In the genomic region with DNA sequence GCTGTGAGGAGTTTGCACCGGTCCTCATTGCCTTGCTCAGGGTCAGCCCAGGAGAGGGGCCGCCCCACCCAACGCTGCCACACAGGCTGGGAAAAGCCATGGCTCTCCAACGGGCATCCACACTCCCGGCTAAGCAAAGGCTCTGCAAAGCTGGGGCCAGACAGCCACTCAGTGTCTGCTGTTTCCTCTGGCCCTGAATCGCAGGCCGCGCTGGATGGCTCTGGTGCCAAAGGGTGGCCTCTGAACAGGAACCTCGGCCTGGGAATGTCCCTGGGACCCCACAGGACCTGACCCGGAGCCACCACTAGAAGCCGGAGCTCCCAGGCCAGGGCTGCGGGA, we compare ENCODE assay signal across 8 cellular contexts. TPM values are rescaled to one million over a fixed set of nuclear protein-coding genes. Genes with fewer than 3 reads are reported as not detected.
DNase-seq lines count a peak whose midpoint lies in the region; ATAC-seq, FAIRE-seq and TF ChIP-seq lines count a peak whose summit lies in the region.
"Had no signal": no experiment of that assay in that cellular context is flagged by ENCODE, and none has a peak within 500 bp of the region (broad histone marks: within the 10 kb centered on the region; RNA-seq: fewer than 3 reads in every experiment).

No MANE protein-coding gene starts in this region.

- TF ChIP-seq CTCF in PC-3 (conservative IDR thresholded peaks at IDR 0.05; ENCODE audit: low read depth, low read length) (no peak), transverse colon (IDR thresholded peaks at IDR 0.05) (no peak)

- no peaks in the 10 kb centered on the region for H3F3A ChIP-seq in PC-3 (ENCODE audit: low read length, unreplicated experiment)

- FAIRE-seq in GM12891 (lab: Jason Lieb, UNC) = no peak

- H3K9ac ChIP-seq in PC-3 (ENCODE audit: low read length) = 0 out of 2 replicates have a peak overlapping the region, but pooled peaks have one; percentile 33

- 41 to 54% methylated on average over 12 of the region's 12 CpGs for WGBS in esophagus, 2 donors
- WGBS in transverse colon (ENCODE audit: low coverage in 1 of 2), 2 donors = 42% methylated on average over 9 of the region's 12 CpGs; no CpG with 5 or more reads in 1 of the 2 donors

- no peaks in the 10 kb centered on the region for H4K20me1 ChIP-seq in PC-3 (ENCODE audit: low read length)

- H3K27me3 ChIP-seq in PC-3 (ENCODE audit: low read length) = no peaks in the 10 kb centered on the region
- no peaks in the 10 kb centered on the region for H3K27me3 ChIP-seq in esophagus (ENCODE audit: control insufficient read depth in 1 of 2, insufficient read depth in 2 of 2, low read length in 2 of 2)
- no peaks in the 10 kb centered on the region for H3K27me3 ChIP-seq in mononuclear cell (ENCODE audit: insufficient read depth, low read length)
- H3K27me3 ChIP-seq in transverse colon = no peaks in the 10 kb centered on the region

- no peaks in the 10 kb centered on the region for H3K79me2 ChIP-seq in PC-3 (ENCODE audit: low read length)

- TF ChIP-seq POLR2A in transverse colon (IDR thresholded peaks at IDR 0.05) = no peak
- no peak for TF ChIP-seq POLR2A in GM12891 (IDR thresholded peaks at IDR 0.05; ENCODE audit: low read depth, low read length)

- TF ChIP-seq EP300 in transverse colon (IDR thresholded peaks at IDR 0.05; ENCODE audit: low read depth) = no peak

- H2AFZ ChIP-seq in PC-3 (ENCODE audit: low read length) = peak overlapping the region; percentile 45; the same call in 1 of the 2 replicates

- no peaks in the 10 kb centered on the region for H3K4me1 ChIP-seq in PC-3 (ENCODE audit: insufficient read depth, low read length)
- peaks cover 0 to 7% of the 10 kb centered on the region in 2 donors for H3K4me1 ChIP-seq in esophagus (ENCODE audit: control insufficient read depth in 2 of 2, insufficient read depth in 2 of 2, low read length in 1 of 2)
- peaks cover 44% of the 10 kb centered on the region for H3K4me1 ChIP-seq in mononuclear cell (ENCODE audit: insufficient read depth, low read length)
- peaks cover 0 to 13% (median 7%) of the 10 kb centered on the region in 4 donors for H3K4me1 ChIP-seq in transverse colon

- peak; percentile 6 for ATAC-seq in PC-3

- intact Hi-C loops in PC-3 (cut with micrococcal nuclease) (no loop called here), transverse colon (cut with DNase I; ENCODE audit: low total_unique reads) (loop anchor here (2.0 kb wide), 2 partner anchors 181 to 513 kb away; no protein-coding TSS in a partner anchor)

- no peak overlapping the region for H3K27ac ChIP-seq in PC-3 (ENCODE audit: low read length)
- no peak overlapping the region for H3K27ac ChIP-seq in esophagus (ENCODE audit: low read depth in 2 of 2, low read length in 1 of 2)
- H3K27ac ChIP-seq in transverse colon = peak overlapping the region in 3 of 4 donors; percentile 37 to 68 (median 59)

- POLR2A ChIA-PET in PC-3 (lab: Charles Lee; ENCODE audit: unreplicated experiment) = no interaction called here

- H3K36me3 ChIP-seq in PC-3 (ENCODE audit: low read depth, low read length) (no peaks in the 10 kb centered on the region), esophagus (ENCODE audit: control insufficient read depth in 2 of 2, insufficient read depth in 2 of 2, low read length in 1 of 2) (no peaks in the 10 kb centered on the region), transverse colon (no peaks in the 10 kb centered on the region)

- no peaks in the 10 kb centered on the region for H3K9me2 ChIP-seq in PC-3 (replicated peaks; ENCODE audit: low read length)

- no TSS peak for BruUV-seq in PC-3 (replicated peaks; lab: Mats Ljungman, UMichigan)

- in situ Hi-C loops in transverse colon (cut with MboI; ENCODE audit: low pct_ligation_motif_present in 1 of 4, low pct_unique_long_range_greater_than_20kb in 1 of 4, low sequenced_read_pairs in 3 of 4) = loop anchor here in 2 of 4 donors (10.0 to 25.0 kb wide), 2 partner anchors 183 to 520 kb away; no protein-coding TSS in a partner anchor

- CTCF ChIA-PET in PC-3 (lab: Charles Lee) = interaction anchor here (0.6 kb wide), 1 partner anchor 27 kb away, joined by 4 read pairs; no protein-coding TSS in a partner anchor

- DNase-seq in PC-3 (no peak), transverse colon (no peak), GM12891 (ENCODE audit: insufficient read length, low spot score) (no peak), NOMO-1 (lab: John Stamatoyannopoulos, UW; ENCODE audit: unreplicated experiment in 2 of 2) (no peak), ecto neural progenitor cell (ENCODE audit: low spot score) (no peak)
- DNase-seq: cortex of kidney had no signal

- peak overlapping the region; percentile 82 for H3K4me2 ChIP-seq in PC-3 (ENCODE audit: low read length)

- no peaks in the 10 kb centered on the region for H3K9me3 ChIP-seq in PC-3 (ENCODE audit: low read length)
- no peaks in the 10 kb centered on the region for H3K9me3 ChIP-seq in esophagus (ENCODE audit: control insufficient read depth in 2 of 2, insufficient read depth in 1 of 2, low read depth in 1 of 2, low read length in 1 of 2)
- no peaks in the 10 kb centered on the region for H3K9me3 ChIP-seq in mononuclear cell (ENCODE audit: low read depth, low read length)
- no peaks in the 10 kb centered on the region for H3K9me3 ChIP-seq in transverse colon

- peak overlapping the region; percentile 59; the same call in 1 of the 2 replicates for H3K4me3 ChIP-seq in PC-3 (ENCODE audit: low read length)
- H3K4me3 ChIP-seq in esophagus (ENCODE audit: low read depth in 1 of 2, low read length in 2 of 2) = peak overlapping the region; percentile 42 to 63
- peak overlapping the region; percentile 41 for H3K4me3 ChIP-seq in mononuclear cell (ENCODE audit: low read length)
- peak overlapping the region in 3 of 4 donors; percentile 30 to 70 (median 54) for H3K4me3 ChIP-seq in transverse colon

TF ChIP-seq in GM12891, 5 proteins besides CTCF, POLR2A, EP300 and RAD21:
- TF ChIP-seq POU2F2 (IDR thresholded peaks at IDR 0.05; ENCODE audit: low read depth, low read length) = no peak
TF ChIP-seq in GM12891: peak in this region for 0.

RNA-seq across cellular contexts. Expression of gene RPN1, which starts 42.9 kb away (rescaled TPM):
- total RNA-seq in PC-3 (2014; rRNA removed) (262 and 270 TPM in 2 replicates), mononuclear cell (164 TPM), transverse colon (100 to 1,000 TPM; 125 to 184 (median 143) TPM)
- 100 to 1,000 TPM in 1 of 2 donors, 10 to 100 TPM in 1; 51.2 to 110 TPM for polyA plus RNA-seq in esophagus
- polyA plus RNA-seq in GM12891 (2012; ENCODE audit: low read depth, missing spikeins) = 79.3 TPM

Comparison
In these comparisons a context has a peak if more than half of its experiments do, and no peak if none do; other contexts are left out.
1. H3K27ac ChIP-seq: peak in transverse colon (3 of 4); none in PC-3 (single experiment) and esophagus (0 of 2).
2. Peak in every context shown above with its lines, with median percentiles within 50 percentile points of each other: H3K4me3 ChIP-seq.